In genomic region chr17:42855048-42855596, GRCh38 we compare ENCODE assay signal across 2 cellular contexts.
TF ChIP-seq lines count a peak whose summit lies in the region.

No MANE protein-coding gene starts in this region.

TF ChIP-seq in liver, 16 proteins besides CTCF, POLR2A, EP300 and RAD21 (continued from another document):
- TF ChIP-seq TAF1 (conservative IDR thresholded peaks at IDR 0.05) (no peak), SP1 (IDR thresholded peaks at IDR 0.05) (peak; percentile 54)
- TF ChIP-seq, protein P1, sequence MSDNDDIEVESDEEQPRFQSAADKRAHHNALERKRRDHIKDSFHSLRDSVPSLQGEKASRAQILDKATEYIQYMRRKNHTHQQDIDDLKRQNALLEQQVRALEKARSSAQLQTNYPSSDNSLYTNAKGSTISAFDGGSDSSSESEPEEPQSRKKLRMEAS (IDR thresholded peaks at IDR 0.05): no peak

TF ChIP-seq in SK-N-SH treated with all-trans-retinoic acid at 6 μM for 48 hours, 23 proteins besides CTCF, POLR2A, EP300 and RAD21 (continued from another document):
- TF ChIP-seq, protein P2, sequence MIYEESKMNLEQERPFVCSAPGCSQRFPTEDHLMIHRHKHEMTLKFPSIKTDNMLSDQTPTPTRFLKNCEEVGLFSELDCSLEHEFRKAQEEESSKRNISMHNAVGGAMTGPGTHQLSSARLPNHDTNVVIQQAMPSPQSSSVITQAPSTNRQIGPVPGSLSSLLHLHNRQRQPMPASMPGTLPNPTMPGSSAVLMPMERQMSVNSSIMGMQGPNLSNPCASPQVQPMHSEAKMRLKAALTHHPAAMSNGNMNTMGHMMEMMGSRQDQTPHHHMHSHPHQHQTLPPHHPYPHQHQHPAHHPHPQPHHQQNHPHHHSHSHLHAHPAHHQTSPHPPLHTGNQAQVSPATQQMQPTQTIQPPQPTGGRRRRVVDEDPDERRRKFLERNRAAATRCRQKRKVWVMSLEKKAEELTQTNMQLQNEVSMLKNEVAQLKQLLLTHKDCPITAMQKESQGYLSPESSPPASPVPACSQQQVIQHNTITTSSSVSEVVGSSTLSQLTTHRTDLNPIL (CRISPR knock-in tag; IDR thresholded peaks at IDR 0.05; ENCODE audit: low read depth): no peak
- no peak for TF ChIP-seq TSHZ2 (CRISPR knock-in tag; IDR thresholded peaks at IDR 0.05)
- no peak for TF ChIP-seq RARB (CRISPR knock-in tag; IDR thresholded peaks at IDR 0.05)
- TF ChIP-seq ZNF8 (CRISPR knock-in tag; IDR thresholded peaks at IDR 0.05): no peak
- no peak for TF ChIP-seq ZC3H10 (CRISPR knock-in tag; IDR thresholded peaks at IDR 0.05)
- no peak for TF ChIP-seq ZFP3 (CRISPR knock-in tag; IDR thresholded peaks at IDR 0.05)
- no peak for TF ChIP-seq ZNF70 (CRISPR knock-in tag; IDR thresholded peaks at IDR 0.05)
- no peak for TF ChIP-seq BACH2 (CRISPR knock-in tag; IDR thresholded peaks at IDR 0.05; ENCODE audit: borderline replicate concordance)
- no peak for TF ChIP-seq GLIS3 (CRISPR knock-in tag; IDR thresholded peaks at IDR 0.05)
